ENCODE assay signal across 14 cellular contexts in genomic region chr3:156820687-156821070, GRCh38. TPM values are rescaled to one million over a fixed set of nuclear protein-coding genes. Genes with fewer than 3 reads are reported as not detected.
DNase-seq lines count a peak whose midpoint lies in the region; ATAC-seq, FAIRE-seq and TF ChIP-seq lines count a peak whose summit lies in the region.
"Had no signal": no experiment of that assay in that cellular context is flagged by ENCODE, and none has a peak within 500 bp of the region (broad histone marks: within the 10 kb centered on the region; RNA-seq: fewer than 3 reads in every experiment).

No MANE protein-coding gene starts in this region.

- FAIRE-seq in A549 (lab: Jason Lieb, UNC): no peak
- FAIRE-seq: colon had no signal

- peaks cover 54% of the 10 kb centered on the region for H3K4me1 Mint-ChIP-seq in chondrocyte (ENCODE audit: low read depth)

- no peaks in the 10 kb centered on the region for H3K36me3 Mint-ChIP-seq in chondrocyte (ENCODE audit: low read depth)

- peaks cover 42% of the 10 kb centered on the region for H3K4me1 ChIP-seq in A549

- no peak overlapping the region for H3K4me2 ChIP-seq in A549
- H3K4me2 ChIP-seq: SK-N-SH had no signal

- CTCF ChIA-PET in A549 (lab: Yijun Ruan, JAX): interaction anchor here (1.0 to 3.9 kb wide), 3 partner anchors 145 to 317 kb away, joined by 3 to 12 read pairs (median 10); partner anchors contain the start of gene TIPARP

- no peak overlapping the region for H3K4me3 Mint-ChIP-seq in chondrocyte (ENCODE audit: unreplicated experiment)

- TF ChIP-seq POLR2A in A549 (IDR thresholded peaks at IDR 0.05; ENCODE audit: low read length): no peak

- no peak overlapping the region for H3K4me3 ChIP-seq in A549

- H3K27ac ChIP-seq in A549: peak overlapping the region; percentile 45 to 92; a peak in 3 of 6 replicates
- H3K27ac ChIP-seq: WERI-Rb-1 had no signal

- POLR2A ChIA-PET in A549 (lab: Yijun Ruan, JAX): interaction anchor here (2.2 kb wide), 1 partner anchor 147 kb away, joined by 7 read pairs; the partner anchor contains the start of gene TIPARP

- DNase-seq in A549 (ENCODE audit: low read depth in 1 of 2, low spot score in 1 of 2): no peak
- peak; percentile 10 for DNase-seq in ELR (ENCODE audit: low read depth)
- DNase-seq in NAMALWA (ENCODE audit: low spot score): peak; percentile 58
- DNase-seq in chondrocyte (ENCODE audit: low spot score): no peak
- no peak for DNase-seq in GOT3 (lab: John Stamatoyannopoulos, UW)
- no peak for DNase-seq in amygdala (lab: John Stamatoyannopoulos, UW)
- no peak for DNase-seq in D341Med (ENCODE audit: low spot score)
- DNase-seq: DMS79 treated with DMSO at 0.1 percent for 48 hours, HCEC 1CT, NCI-H226, SK-N-SH, WERI-Rb-1 had no signal

- TF ChIP-seq CTCF in A549 (IDR thresholded peaks at IDR 0.05) (no peak), chondrocyte (IDR thresholded peaks at IDR 0.05) (no peak)

- ATAC-seq in A549: no peak
- ATAC-seq in HG03095 (IDR thresholded peaks at IDR 0.05; ENCODE audit: unreplicated experiment): no peak

- no peaks in the 10 kb centered on the region for H3K27me3 Mint-ChIP-seq in chondrocyte (ENCODE audit: low read depth)

- TF ChIP-seq EP300 in A549 (IDR thresholded peaks at IDR 0.05): no peak

- no peak for TF ChIP-seq RAD21 in A549 (conservative IDR thresholded peaks at IDR 0.05 in 1 of 2, IDR thresholded peaks at IDR 0.05 in 1 of 2)

- no peaks in the 10 kb centered on the region for H3K9me3 Mint-ChIP-seq in chondrocyte (ENCODE audit: low read depth)

- no peaks in the 10 kb centered on the region for H3K9me3 ChIP-seq in A549
- H3K9me3 ChIP-seq: SK-N-SH had no signal

- peak overlapping the region; percentile 66 for H3K27ac Mint-ChIP-seq in chondrocyte (ENCODE audit: unreplicated experiment)

TF ChIP-seq in A549, 52 proteins besides CTCF, POLR2A, EP300 and RAD21:
- TF ChIP-seq NR3C1 (IDR thresholded peaks at IDR 0.05): no peak
- no peak for TF ChIP-seq RNF2 (IDR thresholded peaks at IDR 0.05; ENCODE audit: borderline replicate concordance, low read depth)
- no peak for TF ChIP-seq ZC3H11A (IDR thresholded peaks at IDR 0.05)
- no peak for TF ChIP-seq HOXB5 (CRISPR knock-in tag; IDR thresholded peaks at IDR 0.05)
- no peak for TF ChIP-seq CBX2 (IDR thresholded peaks at IDR 0.05; ENCODE audit: borderline replicate concordance, low read depth)
- TF ChIP-seq POLR2AphosphoS2 (conservative IDR thresholded peaks at IDR 0.05; ENCODE audit: low read length): no peak
- no peak for TF ChIP-seq FOSL2 (IDR thresholded peaks at IDR 0.05)
- TF ChIP-seq FOSL2 (CRISPR knock-in tag; IDR thresholded peaks at IDR 0.05): no peak
- TF ChIP-seq NFE2L2 (conservative IDR thresholded peaks at IDR 0.05; ENCODE audit: low read length): no peak
- TF ChIP-seq SREBF2 (IDR thresholded peaks at IDR 0.05): no peak
- no peak for TF ChIP-seq HMGXB4 (CRISPR knock-in tag; IDR thresholded peaks at IDR 0.05; ENCODE audit: borderline replicate concordance)
- TF ChIP-seq MAX (IDR thresholded peaks at IDR 0.05): no peak
- no peak for TF ChIP-seq RFX5 (IDR thresholded peaks at IDR 0.05)

RNA-seq across cellular contexts. Expression of gene LEKR1, which starts 5.5 kb away (rescaled TPM):
- 0.69 and 1.4 TPM in 2 replicates for polyA plus RNA-seq in A549 (2011; rRNA removed)
- 0.31 and 0.32 TPM in 2 replicates for polyA plus RNA-seq in A549 (2012; cell fraction: cytosol; rRNA removed)
- polyA plus RNA-seq in A549 (2012; cell fraction: nucleus; rRNA removed): 0.11 and 0.26 TPM in 2 replicates
- 0.89 to 1.3 TPM (median 1.2 TPM) in 3 replicates for polyA plus RNA-seq in A549 (2017; fragmentation: RNase III; extraction: RNeasy Plus Mini Kit Qiagen cat#74134 plus additional on column Dnase treatment)
- 2.8 and 3.9 TPM in 2 replicates for polyA minus RNA-seq in A549 (2011; rRNA and poly(A)+ RNA removed)
- total RNA-seq in chondrocyte: 0.45 to 0.59 TPM in 2 of 3 replicates, not detected in the other

Comparison
In these comparisons a context has a peak if more than half of its experiments do, and no peak if none do; other contexts are left out.
1. DNase-seq: peak in ELR (single experiment) and NAMALWA (single experiment); none in A549 (0 of 2), chondrocyte (single experiment), GOT3 (single experiment), amygdala (0 of 56) and D341Med (single experiment).